ENCODE assay signal across 8 cellular contexts in the genomic region with DNA sequence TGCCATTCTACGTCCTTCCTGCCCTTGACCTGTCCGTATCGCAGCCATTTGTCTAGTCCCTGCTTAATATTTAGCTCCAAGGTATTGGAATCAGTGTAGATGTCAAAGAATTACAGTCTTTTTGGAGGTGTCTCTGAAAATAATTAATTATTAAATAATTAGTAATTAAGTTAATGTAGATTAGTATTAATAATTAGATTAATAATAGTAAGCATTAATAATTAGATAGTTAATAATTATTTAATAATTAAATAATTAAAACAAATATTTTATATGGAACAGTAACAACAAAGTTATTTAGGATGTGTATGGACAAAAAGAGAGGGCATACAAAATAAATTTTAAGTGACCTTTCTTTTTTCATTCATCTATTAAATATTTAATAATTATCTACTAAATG.
"Had no signal": no experiment of that assay in that cellular context is flagged by ENCODE, and none has a peak within 500 bp of the region (broad histone marks: within the 10 kb centered on the region; RNA-seq: fewer than 3 reads in every experiment).

No MANE protein-coding gene starts in this region.

- ATAC-seq: GM23338 had no signal

- FAIRE-seq: H1, H54, HTR-8/SVneo had no signal

- H3K4me2 ChIP-seq: GM23338 had no signal

- DNase-seq: H9, HCEC 1CT, IMR-90, KBM-7 had no signal

- H3K4me3 ChIP-seq: GM23338 had no signal

- H2AFZ ChIP-seq: GM23338 had no signal
